Comparison of ENCODE assay signal across 17 cellular contexts in the genomic region with DNA sequence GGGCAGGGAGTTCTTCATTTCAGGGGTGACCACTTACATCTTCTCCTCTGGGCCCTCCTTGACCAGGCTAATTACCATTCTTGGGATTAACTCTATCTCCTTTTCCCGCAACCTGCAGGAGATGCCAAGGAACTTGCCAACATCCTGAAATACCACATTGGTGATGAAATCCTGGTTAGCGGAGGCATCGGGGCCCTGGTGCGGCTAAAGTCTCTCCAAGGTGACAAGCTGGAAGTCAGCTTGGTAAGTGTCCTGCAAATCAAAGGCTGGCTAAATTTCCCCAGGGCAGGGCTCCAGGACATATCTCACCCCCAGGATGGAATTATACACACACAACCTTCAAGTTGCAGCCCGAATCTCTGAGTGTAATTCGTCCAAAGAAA. TPM values are rescaled to one million over a fixed set of nuclear protein-coding genes. Genes with fewer than 3 reads are reported as not detected.
DNase-seq lines count a peak whose midpoint lies in the region; ATAC-seq, FAIRE-seq and TF ChIP-seq lines count a peak whose summit lies in the region.
"Had no signal": no experiment of that assay in that cellular context is flagged by ENCODE, and none has a peak within 500 bp of the region (broad histone marks: within the 10 kb centered on the region; RNA-seq: fewer than 3 reads in every experiment).

No MANE protein-coding gene starts in this region.

- intact Hi-C loops in Calu3 (cut with micrococcal nuclease; ENCODE audit: unreplicated experiment): no loop called here
- intact Hi-C loops in HepG2 (cut with micrococcal nuclease; ENCODE audit: unreplicated experiment): loop anchor here (1.0 to 2.0 kb wide), 3 partner anchors 31 to 172 kb away; partner anchors contain the start of gene TGFBI
- intact Hi-C loops in OCI-LY7 (cut with micrococcal nuclease; ENCODE audit: unreplicated experiment): no loop called here

- TF ChIP-seq CTCF in Calu3 (IDR thresholded peaks at IDR 0.05; ENCODE audit: unreplicated experiment): no peak
- no peak for TF ChIP-seq CTCF in SK-N-SH (IDR thresholded peaks at IDR 0.05)
- no peak for TF ChIP-seq CTCF in HepG2 (CRISPR knock-in tag; IDR thresholded peaks at IDR 0.05)
- TF ChIP-seq CTCF in OCI-LY7 (conservative IDR thresholded peaks at IDR 0.05; ENCODE audit: low read length): no peak

- no peaks in the 10 kb centered on the region for H3K9me3 Mint-ChIP-seq in Calu3 (ENCODE audit: low read depth, unreplicated experiment)
- H3K9me3 Mint-ChIP-seq in activated CD4-positive, alpha-beta T cell treated with anti-CD3 and anti-CD28 coated beads, Interleukin-2, amount 10 ng/mL, durations not matched to agents 7 days and 5 days: no peaks in the 10 kb centered on the region

- FAIRE-seq in HepG2 (lab: Jason Lieb, UNC): no peak

- POLR2A ChIA-PET in SK-N-SH (lab: Yijun Ruan, JAX) (no interaction called here), HepG2 (lab: Yijun Ruan, JAX) (interaction anchor here (1.1 to 2.5 kb wide), 6 partner anchors 23 to 87 kb away, joined by 4 to 26 read pairs (median 10); partner anchors contain the start of gene TGFBI), OCI-LY7 (lab: Charles Lee) (no interaction called here)
- POLR2A ChIA-PET in activated CD4-positive, alpha-beta T cell treated with anti-CD3 and anti-CD28 coated beads, Interleukin-2, amount 10 ng/mL, durations not matched to agents 7 days and 5 days (lab: Charles Lee): no interaction called here

- H3K36me3 ChIP-seq in SK-N-SH (replicated peaks in 1 of 2; ENCODE audit: control insufficient read depth in 1 of 2, insufficient read depth in 2 of 2, low read length in 1 of 2) (peaks cover 61 to 68% of the 10 kb centered on the region in 2 experiments), HepG2 (replicated peaks in 1 of 2; ENCODE audit: control insufficient read depth in 1 of 2, insufficient read depth in 2 of 2, low read length in 2 of 2) (peaks cover 38 to 76% of the 10 kb centered on the region in 2 experiments), skeletal muscle satellite cell (ENCODE audit: insufficient read depth, low read length) (peaks cover 88% of the 10 kb centered on the region), OCI-LY7 (ENCODE audit: insufficient read depth, low read length) (no peaks in the 10 kb centered on the region)
- H3K36me3 ChIP-seq: pancreas, WERI-Rb-1 had no signal

- no peak overlapping the region for H2AFZ ChIP-seq in SK-N-SH (ENCODE audit: low read depth)
- H2AFZ ChIP-seq in HepG2 (ENCODE audit: low read length): no peak overlapping the region
- no peak overlapping the region for H2AFZ ChIP-seq in OCI-LY7 (ENCODE audit: low read length)

- H3K9ac ChIP-seq in SK-N-SH (peak overlapping the region; percentile 73), HepG2 (ENCODE audit: insufficient read depth, low read depth, low read length) (no peak overlapping the region), skeletal muscle satellite cell (ENCODE audit: low read depth, low read length) (peak overlapping the region; percentile 57)
- H3K9ac ChIP-seq: KMS-11 had no signal

- no TSS peak for BruUV-seq in Calu3 (replicated peaks; lab: Mats Ljungman, UMichigan)
- no TSS peak for BruUV-seq in HepG2 (replicated peaks; lab: Mats Ljungman, UMichigan)
- no TSS peak for BruUV-seq in OCI-LY7 (replicated peaks; lab: Mats Ljungman, UMichigan)

- H3K79me2 ChIP-seq in SK-N-SH (ENCODE audit: insufficient read depth) (peaks cover 7% of the 10 kb centered on the region; the same call in 1 of the 2 replicates), HepG2 (ENCODE audit: insufficient read depth, low read length) (no peaks in the 10 kb centered on the region), OCI-LY7 (ENCODE audit: insufficient read depth, low read depth, low read length) (no peaks in the 10 kb centered on the region)

- TF ChIP-seq POLR2A in HepG2 (IDR thresholded peaks at IDR 0.05; ENCODE audit: insufficient read depth in 1 of 2, low read depth in 2 of 2, low read length in 2 of 2): no peak

- peaks cover 39% of the 10 kb centered on the region for H3K36me3 Mint-ChIP-seq in Calu3 (ENCODE audit: insufficient read depth, unreplicated experiment)
- no peaks in the 10 kb centered on the region for H3K36me3 Mint-ChIP-seq in activated CD4-positive, alpha-beta T cell treated with anti-CD3 and anti-CD28 coated beads, Interleukin-2, amount 10 ng/mL, durations not matched to agents 7 days and 5 days (ENCODE audit: low read depth)

- 82% methylated on average over 6 of the region's 6 CpGs for WGBS in SK-N-SH (ENCODE audit: low lambda C conversion rate)
- 91% methylated on average over 6 of the region's 6 CpGs for WGBS in HepG2 (ENCODE audit: low lambda C conversion rate)

- ATAC-seq in HepG2 (no peak), GM21576 (IDR thresholded peaks at IDR 0.05; ENCODE audit: unreplicated experiment) (no peak), HG03095 (IDR thresholded peaks at IDR 0.05; ENCODE audit: unreplicated experiment) (no peak)

- H3K4me2 ChIP-seq in SK-N-SH (no peak overlapping the region), HepG2 (ENCODE audit: low read depth, low read length) (no peak overlapping the region), skeletal muscle satellite cell (ENCODE audit: low read length) (no peak overlapping the region), OCI-LY7 (ENCODE audit: low read length) (no peak overlapping the region)
- H3K4me2 ChIP-seq: KMS-11 had no signal

- H3K9me3 ChIP-seq in SK-N-SH (no peaks in the 10 kb centered on the region), HepG2 (ENCODE audit: low read length) (no peaks in the 10 kb centered on the region), skeletal muscle satellite cell (replicated peaks; ENCODE audit: low read length) (no peaks in the 10 kb centered on the region), OCI-LY7 (ENCODE audit: low read length) (no peaks in the 10 kb centered on the region)
- H3K9me3 ChIP-seq: pancreas, testis had no signal

- H3K4me1 ChIP-seq in SK-N-SH (ENCODE audit: control insufficient read depth in 1 of 2, insufficient read depth in 2 of 2, low read depth in 1 of 2, low read length in 1 of 2) (peaks cover 18 to 48% of the 10 kb centered on the region in 2 experiments; a peak in 3 of 4 replicates), HepG2 (ENCODE audit: insufficient read depth, low read length) (peaks cover 63% of the 10 kb centered on the region), skeletal muscle satellite cell (ENCODE audit: control insufficient read depth, insufficient read depth, low read length) (peaks cover 61% of the 10 kb centered on the region), OCI-LY7 (ENCODE audit: insufficient read depth, low read length, poor library complexity, severe bottlenecking) (peaks cover 18% of the 10 kb centered on the region)
- H3K4me1 ChIP-seq: pancreas had no signal

- peak overlapping the region; percentile 32 for H3K27ac Mint-ChIP-seq in Calu3 (ENCODE audit: unreplicated experiment)
- H3K27ac Mint-ChIP-seq in activated CD4-positive, alpha-beta T cell treated with anti-CD3 and anti-CD28 coated beads, Interleukin-2, amount 10 ng/mL, durations not matched to agents 7 days and 5 days: no peak overlapping the region

- no peak for TF ChIP-seq EP300 in SK-N-SH (IDR thresholded peaks at IDR 0.05; ENCODE audit: borderline replicate concordance in 1 of 2, low read depth in 1 of 2, low read length in 1 of 2)
- TF ChIP-seq EP300 in HepG2 (IDR thresholded peaks at IDR 0.05; ENCODE audit: low read depth in 2 of 2, low read length in 2 of 2): no peak
- TF ChIP-seq EP300 in HepG2 (CRISPR knock-in tag; IDR thresholded peaks at IDR 0.05; ENCODE audit: borderline replicate concordance): no peak

- TF ChIP-seq RAD21 in SK-N-SH (IDR thresholded peaks at IDR 0.05; ENCODE audit: low read length): no peak
- TF ChIP-seq RAD21 in HepG2 (CRISPR knock-in tag; IDR thresholded peaks at IDR 0.05): no peak

- no peaks in the 10 kb centered on the region for H3K27me3 Mint-ChIP-seq in Calu3 (ENCODE audit: unreplicated experiment)
- H3K27me3 Mint-ChIP-seq in activated CD4-positive, alpha-beta T cell treated with anti-CD3 and anti-CD28 coated beads, Interleukin-2, amount 10 ng/mL, durations not matched to agents 7 days and 5 days: no peaks in the 10 kb centered on the region

- H3K4me3 Mint-ChIP-seq in Calu3 (ENCODE audit: low read depth, unreplicated experiment): no peak overlapping the region
- H3K4me3 Mint-ChIP-seq in activated CD4-positive, alpha-beta T cell treated with anti-CD3 and anti-CD28 coated beads, Interleukin-2, amount 10 ng/mL, durations not matched to agents 7 days and 5 days: no peak overlapping the region

- H4K20me1 ChIP-seq in SK-N-SH (ENCODE audit: insufficient read depth): 0 out of 2 replicates have a peak, but pooled peaks cover 2% of the 10 kb centered on the region
- no peaks in the 10 kb centered on the region for H4K20me1 ChIP-seq in HepG2 (ENCODE audit: insufficient read depth, low read length)
- no peaks in the 10 kb centered on the region for H4K20me1 ChIP-seq in OCI-LY7 (ENCODE audit: insufficient read depth, low read length)

- DNase-seq in Calu3 (no peak), SK-N-SH (no peak), HepG2 (ENCODE audit: low spot score) (no peak), OCI-LY7 (ENCODE audit: low spot score) (no peak)
- DNase-seq in activated CD4-positive, alpha-beta T cell treated with anti-CD3 and anti-CD28 coated beads, Interleukin-2, amount 10 ng/mL, durations not matched to agents 7 days and 5 days: no peak
- DNase-seq: activated naive CD4-positive, alpha-beta T cell; AML-193; effector CD8-positive, alpha-beta T cell; foreskin keratinocyte; NCI-H1417; testis; WERI-Rb-1 had no signal

- no peaks in the 10 kb centered on the region for H3K9me2 ChIP-seq in SK-N-SH
- no peaks in the 10 kb centered on the region for H3K9me2 ChIP-seq in OCI-LY7 (ENCODE audit: insufficient read depth, low read length)

- no peak overlapping the region for H3K4me3 ChIP-seq in SK-N-SH (ENCODE audit: low read depth in 2 of 2, low read length in 1 of 2)
- H3K4me3 ChIP-seq in HepG2 (replicated peaks in 1 of 3; ENCODE audit: insufficient read depth in 1 of 3, low read depth in 2 of 3, low read length in 3 of 3): no peak overlapping the region
- H3K4me3 ChIP-seq in skeletal muscle satellite cell (ENCODE audit: low read length): no peak overlapping the region
- H3K4me3 ChIP-seq in OCI-LY7 (ENCODE audit: low read depth, low read length, poor library complexity, severe bottlenecking): no peak overlapping the region
- H3K4me3 ChIP-seq: pancreas, testis had no signal

- no peaks in the 10 kb centered on the region for H3K27me3 ChIP-seq in SK-N-SH (ENCODE audit: insufficient read depth)
- H3K27me3 ChIP-seq in HepG2 (ENCODE audit: control insufficient read depth in 1 of 2, insufficient read depth in 2 of 2, low read length in 2 of 2): no peaks in the 10 kb centered on the region
- H3K27me3 ChIP-seq in skeletal muscle satellite cell (ENCODE audit: control insufficient read depth, insufficient read depth, low read length): no peaks in the 10 kb centered on the region
- H3K27me3 ChIP-seq: pancreas, testis had no signal

- peaks cover 52% of the 10 kb centered on the region for H3K4me1 Mint-ChIP-seq in Calu3 (ENCODE audit: low read depth, unreplicated experiment)
- H3K4me1 Mint-ChIP-seq in activated CD4-positive, alpha-beta T cell treated with anti-CD3 and anti-CD28 coated beads, Interleukin-2, amount 10 ng/mL, durations not matched to agents 7 days and 5 days: no peaks in the 10 kb centered on the region

- H3F3A ChIP-seq in SK-N-SH (replicated peaks; ENCODE audit: insufficient read depth): peaks cover 92% of the 10 kb centered on the region

- H3K27ac ChIP-seq in SK-N-SH (ENCODE audit: low read depth in 2 of 2, low read length in 1 of 2) (peak overlapping the region; percentile 89 to 97), HepG2 (ENCODE audit: extremely low read length, insufficient read depth, low read length) (peak overlapping the region; percentile 59), OCI-LY7 (ENCODE audit: low read depth, low read length, poor library complexity, severe bottlenecking) (no peak overlapping the region)
- H3K27ac ChIP-seq: foreskin keratinocyte, KMS-11, testis, WERI-Rb-1 had no signal

- CTCF ChIA-PET in Calu3 (lab: Charles Lee): no interaction called here
- CTCF ChIA-PET in SK-N-SH (lab: Yijun Ruan, JAX): interaction anchor here (1.1 to 2.0 kb wide), 5 partner anchors 22 to 62 kb away, joined by 3 to 7 read pairs (median 4); no protein-coding TSS in a partner anchor
- CTCF ChIA-PET in HepG2 (lab: Yijun Ruan, JAX; ENCODE audit: low intra/inter-chr PET ratio, low total read pairs): interaction anchor here (1.7 to 2.0 kb wide), 2 partner anchors 85 to 114 kb away, joined by 5 to 7 read pairs; no protein-coding TSS in a partner anchor
- CTCF ChIA-PET in activated CD4-positive, alpha-beta T cell treated with anti-CD3 and anti-CD28 coated beads, Interleukin-2, amount 10 ng/mL, durations not matched to agents 7 days and 5 days (lab: Charles Lee): no interaction called here
- CTCF ChIA-PET in OCI-LY7 (lab: Charles Lee; ENCODE audit: unreplicated experiment): no interaction called here

- in situ Hi-C loops in HepG2 (cut with HindIII; ENCODE audit: extremely low pct_ligation_motif_present, low pct_unique_long_range_greater_than_20kb): no loop called here

RNA-seq across cellular contexts. Expression of gene TGFBI, which starts 30.2 kb away (rescaled TPM):
- total RNA-seq in Calu3 (2022) (41.4 and 95.2 TPM in 2 replicates), HepG2 (2016; rRNA removed; fragmentation: Illumina TruSeq; extraction: Trizol) (138 and 275 TPM in 2 replicates), OCI-LY7 (2022) (not detected in 2 replicates)
- polyA plus RNA-seq in SK-N-SH (2012; rRNA removed) (2,247 and 2,678 TPM in 2 replicates), HepG2 (2011; rRNA removed) (441 and 457 TPM in 2 replicates)
- polyA plus RNA-seq in SK-N-SH (2012; cell fraction: cytosol; rRNA removed): 1,829 and 2,247 TPM in 2 replicates
- polyA plus RNA-seq in SK-N-SH (2012; cell fraction: nucleus; rRNA removed): 2,574 and 3,187 TPM in 2 replicates
- total RNA-seq in HepG2 (2016; cell fraction: cytosol; rRNA removed; fragmentation: Illumina TruSeq; extraction: Trizol; ENCODE audit: low read depth): 50.3 and 55.8 TPM in 2 replicates
- total RNA-seq in HepG2 (2016; cell fraction: insoluble cytoplasmic fraction; rRNA removed; fragmentation: Illumina TruSeq; extraction: Trizol): 131 and 276 TPM in 2 replicates
- 113 and 131 TPM in 2 replicates for total RNA-seq in HepG2 (2016; cell fraction: membrane; rRNA removed; fragmentation: Illumina TruSeq; extraction: Trizol)
- total RNA-seq in HepG2 (2016; cell fraction: nucleus; rRNA removed; fragmentation: Illumina TruSeq; extraction: Trizol): 247 and 314 TPM in 2 replicates
- 304 and 337 TPM in 2 replicates for polyA plus RNA-seq in HepG2 (2011; cell fraction: cytosol; rRNA removed)
- polyA plus RNA-seq in HepG2 (2011; cell fraction: nucleus; rRNA removed): 658 and 897 TPM in 2 replicates
- polyA plus RNA-seq in HepG2 (2012): 309 and 371 TPM in 2 replicates
- polyA plus RNA-seq in HepG2 (2016; cell fraction: cytosol; fragmentation: Illumina TruSeq; extraction: Trizol; ENCODE audit: low read depth): 43.1 and 46.7 TPM in 2 replicates
- polyA plus RNA-seq in HepG2 (2016; cell fraction: insoluble cytoplasmic fraction; fragmentation: Illumina TruSeq; extraction: Trizol; ENCODE audit: low read depth): 120 and 134 TPM in 2 replicates
- 83.1 and 98.3 TPM in 2 replicates for polyA plus RNA-seq in HepG2 (2016; cell fraction: membrane; fragmentation: Illumina TruSeq; extraction: Trizol; ENCODE audit: low read depth)
- 385 and 414 TPM in 2 replicates for polyA plus RNA-seq in HepG2 (2016; cell fraction: nucleus; fragmentation: Illumina TruSeq; extraction: Trizol; ENCODE audit: insufficient read depth, low read depth)
- 25.5 and 364 TPM in 2 replicates for polyA minus RNA-seq in HepG2 (2011; rRNA and poly(A)+ RNA removed; ENCODE audit: low replicate concordance)
- 249 and 302 TPM in 2 replicates for polyA minus RNA-seq in HepG2 (2011; cell fraction: cytosol; rRNA and poly(A)+ RNA removed)
- polyA minus RNA-seq in HepG2 (2011; cell fraction: nucleus; rRNA and poly(A)+ RNA removed): 204 and 216 TPM in 2 replicates
- total RNA-seq in skeletal muscle satellite cell (2012; rRNA removed): 1,248 and 1,783 TPM in 2 replicates
- total RNA-seq in activated CD4-positive, alpha-beta T cell treated with anti-CD3 and anti-CD28 coated beads, Interleukin-2, amount 10 ng/mL, durations not matched to agents 7 days and 5 days: under 1 TPM; 0.10 to 0.27 TPM
- total RNA-seq in OCI-LY7 (2014; rRNA removed; shearing (Covaris generic)): not detected in 2 replicates

Comparison
In these comparisons a context has a peak if more than half of its experiments do, and no peak if none do; other contexts are left out.
1. RNA of gene TGFBI, which starts 30.2 kb away (total RNA-seq): 50.3 to 314 TPM in HepG2 and 41.4 to 95.2 TPM in Calu3; not detected in OCI-LY7 and 0.10 to 0.27 TPM in activated CD4-positive, alpha-beta T cell treated with anti-CD3 and anti-CD28 coated beads, Interleukin-2, amount 10 ng/mL, durations not matched to agents 7 days and 5 days; every median in the first group is over 10 times any median in the second.
2. CTCF ChIA-PET loops: an anchor here in SK-N-SH (1.1 to 2.0 kb wide) and HepG2 (1.7 to 2.0 kb wide); none called in Calu3, activated CD4-positive, alpha-beta T cell treated with anti-CD3 and anti-CD28 coated beads, Interleukin-2, amount 10 ng/mL, durations not matched to agents 7 days and 5 days and OCI-LY7.